1 cellular context compared by ENCODE assay signal in the genomic region with DNA sequence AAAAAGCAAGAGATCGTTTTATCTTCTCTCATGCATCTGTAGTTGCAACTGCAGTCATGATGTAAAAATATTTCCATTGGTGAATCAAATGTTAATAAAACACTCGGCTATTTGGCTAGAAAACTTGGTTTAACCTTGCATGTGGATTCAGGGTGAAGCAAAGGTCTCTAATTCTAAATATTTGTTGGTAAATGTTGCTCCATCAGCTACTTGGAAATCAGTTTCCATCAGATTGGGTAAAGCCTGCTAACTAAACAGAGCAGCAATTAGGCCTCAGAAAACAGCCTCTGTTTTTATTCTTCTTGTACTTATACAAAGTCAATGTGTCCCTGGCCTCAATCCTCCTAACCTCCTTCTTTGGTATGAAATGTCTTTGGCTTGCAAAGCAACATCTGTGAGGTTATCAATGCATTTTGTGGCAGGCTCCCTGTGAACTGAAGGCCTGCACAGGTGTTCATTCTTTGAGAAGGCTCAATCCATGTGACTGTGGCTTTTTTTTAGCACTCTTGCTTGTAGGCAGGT.
A peak's percentile ranks its signal among the peaks of the same experiment; 100 is the strongest.
TF ChIP-seq lines count a peak whose summit lies in the region.

No MANE protein-coding gene starts in this region.

TF ChIP-seq in HepG2, 621 proteins besides CTCF, POLR2A, EP300 and RAD21 (continued from another document):
- TF ChIP-seq, protein P1, sequence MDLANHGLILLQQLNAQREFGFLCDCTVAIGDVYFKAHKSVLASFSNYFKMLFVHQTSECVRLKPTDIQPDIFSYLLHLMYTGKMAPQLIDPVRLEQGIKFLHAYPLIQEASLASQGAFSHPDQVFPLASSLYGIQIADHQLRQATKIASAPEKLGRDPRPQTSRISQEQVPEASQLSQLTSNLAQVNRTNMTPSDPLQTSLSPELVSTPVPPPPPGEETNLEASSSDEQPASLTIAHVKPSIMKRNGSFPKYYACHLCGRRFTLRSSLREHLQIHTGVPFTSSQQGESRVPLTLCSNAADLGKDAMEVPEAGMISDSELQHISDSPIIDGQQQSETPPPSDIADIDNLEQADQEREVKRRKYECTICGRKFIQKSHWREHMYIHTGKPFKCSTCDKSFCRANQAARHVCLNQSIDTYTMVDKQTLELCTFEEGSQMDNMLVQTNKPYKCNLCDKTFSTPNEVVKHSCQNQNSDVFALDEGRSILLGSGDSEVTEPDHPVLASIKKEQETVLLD (CRISPR knock-in tag; IDR thresholded peaks at IDR 0.05; ENCODE audit: low read depth), result no peak
- no peak for TF ChIP-seq KDM6A (CRISPR knock-in tag; IDR thresholded peaks at IDR 0.05; ENCODE audit: low read depth)
- TF ChIP-seq HDAC2 (CRISPR knock-in tag; IDR thresholded peaks at IDR 0.05), result no peak
- no peak for TF ChIP-seq ZNF766 (CRISPR knock-in tag; IDR thresholded peaks at IDR 0.05; ENCODE audit: borderline replicate concordance)
- peak; percentile 50; the same call in 1 of the 2 replicates for TF ChIP-seq FOXA3 (CRISPR knock-in tag; IDR thresholded peaks at IDR 0.05)
- TF ChIP-seq ZNF772 (CRISPR knock-in tag; IDR thresholded peaks at IDR 0.05), result no peak
- TF ChIP-seq FOXP1 (IDR thresholded peaks at IDR 0.05), result no peak
- TF ChIP-seq FOXP1 (CRISPR knock-in tag; IDR thresholded peaks at IDR 0.05), result peak; percentile 38; the same call in 1 of the 2 replicates
- TF ChIP-seq NR2F6 (IDR thresholded peaks at IDR 0.05), result no peak; the same call in 1 of the 2 replicates
- TF ChIP-seq NR2F6 (CRISPR knock-in tag; IDR thresholded peaks at IDR 0.05), result no peak
- TF ChIP-seq ZNF891 (CRISPR knock-in tag; IDR thresholded peaks at IDR 0.05), result no peak
- TF ChIP-seq SIN3A (IDR thresholded peaks at IDR 0.05; ENCODE audit: borderline replicate concordance, low read depth, low read length), result no peak
- TF ChIP-seq HOXD1 (CRISPR knock-in tag; IDR thresholded peaks at IDR 0.05), result no peak
- TF ChIP-seq, protein P2, sequence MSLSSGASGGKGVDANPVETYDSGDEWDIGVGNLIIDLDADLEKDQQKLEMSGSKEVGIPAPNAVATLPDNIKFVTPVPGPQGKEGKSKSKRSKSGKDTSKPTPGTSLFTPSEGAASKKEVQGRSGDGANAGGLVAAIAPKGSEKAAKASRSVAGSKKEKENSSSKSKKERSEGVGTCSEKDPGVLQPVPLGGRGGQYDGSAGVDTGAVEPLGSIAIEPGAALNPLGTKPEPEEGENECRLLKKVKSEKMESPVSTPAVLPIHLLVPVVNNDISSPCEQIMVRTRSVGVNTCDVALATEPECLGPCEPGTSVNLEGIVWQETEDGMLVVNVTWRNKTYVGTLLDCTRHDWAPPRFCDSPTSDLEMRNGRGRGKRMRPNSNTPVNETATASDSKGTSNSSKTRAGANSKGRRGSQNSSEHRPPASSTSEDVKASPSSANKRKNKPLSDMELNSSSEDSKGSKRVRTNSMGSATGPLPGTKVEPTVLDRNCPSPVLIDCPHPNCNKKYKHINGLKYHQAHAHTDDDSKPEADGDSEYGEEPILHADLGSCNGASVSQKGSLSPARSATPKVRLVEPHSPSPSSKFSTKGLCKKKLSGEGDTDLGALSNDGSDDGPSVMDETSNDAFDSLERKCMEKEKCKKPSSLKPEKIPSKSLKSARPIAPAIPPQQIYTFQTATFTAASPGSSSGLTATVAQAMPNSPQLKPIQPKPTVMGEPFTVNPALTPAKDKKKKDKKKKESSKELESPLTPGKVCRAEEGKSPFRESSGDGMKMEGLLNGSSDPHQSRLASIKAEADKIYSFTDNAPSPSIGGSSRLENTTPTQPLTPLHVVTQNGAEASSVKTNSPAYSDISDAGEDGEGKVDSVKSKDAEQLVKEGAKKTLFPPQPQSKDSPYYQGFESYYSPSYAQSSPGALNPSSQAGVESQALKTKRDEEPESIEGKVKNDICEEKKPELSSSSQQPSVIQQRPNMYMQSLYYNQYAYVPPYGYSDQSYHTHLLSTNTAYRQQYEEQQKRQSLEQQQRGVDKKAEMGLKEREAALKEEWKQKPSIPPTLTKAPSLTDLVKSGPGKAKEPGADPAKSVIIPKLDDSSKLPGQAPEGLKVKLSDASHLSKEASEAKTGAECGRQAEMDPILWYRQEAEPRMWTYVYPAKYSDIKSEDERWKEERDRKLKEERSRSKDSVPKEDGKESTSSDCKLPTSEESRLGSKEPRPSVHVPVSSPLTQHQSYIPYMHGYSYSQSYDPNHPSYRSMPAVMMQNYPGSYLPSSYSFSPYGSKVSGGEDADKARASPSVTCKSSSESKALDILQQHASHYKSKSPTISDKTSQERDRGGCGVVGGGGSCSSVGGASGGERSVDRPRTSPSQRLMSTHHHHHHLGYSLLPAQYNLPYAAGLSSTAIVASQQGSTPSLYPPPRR (CRISPR knock-in tag; IDR thresholded peaks at IDR 0.05; ENCODE audit: borderline replicate concordance), result 0 out of 2 replicates have a peak, but pooled peaks have one; percentile 15
- peak; percentile 83 for TF ChIP-seq NCOA2 (CRISPR knock-in tag; IDR thresholded peaks at IDR 0.05)
- TF ChIP-seq RARA (CRISPR knock-in tag; IDR thresholded peaks at IDR 0.05), result peak; percentile 33; the same call in 1 of the 2 replicates
- TF ChIP-seq, protein P3, sequence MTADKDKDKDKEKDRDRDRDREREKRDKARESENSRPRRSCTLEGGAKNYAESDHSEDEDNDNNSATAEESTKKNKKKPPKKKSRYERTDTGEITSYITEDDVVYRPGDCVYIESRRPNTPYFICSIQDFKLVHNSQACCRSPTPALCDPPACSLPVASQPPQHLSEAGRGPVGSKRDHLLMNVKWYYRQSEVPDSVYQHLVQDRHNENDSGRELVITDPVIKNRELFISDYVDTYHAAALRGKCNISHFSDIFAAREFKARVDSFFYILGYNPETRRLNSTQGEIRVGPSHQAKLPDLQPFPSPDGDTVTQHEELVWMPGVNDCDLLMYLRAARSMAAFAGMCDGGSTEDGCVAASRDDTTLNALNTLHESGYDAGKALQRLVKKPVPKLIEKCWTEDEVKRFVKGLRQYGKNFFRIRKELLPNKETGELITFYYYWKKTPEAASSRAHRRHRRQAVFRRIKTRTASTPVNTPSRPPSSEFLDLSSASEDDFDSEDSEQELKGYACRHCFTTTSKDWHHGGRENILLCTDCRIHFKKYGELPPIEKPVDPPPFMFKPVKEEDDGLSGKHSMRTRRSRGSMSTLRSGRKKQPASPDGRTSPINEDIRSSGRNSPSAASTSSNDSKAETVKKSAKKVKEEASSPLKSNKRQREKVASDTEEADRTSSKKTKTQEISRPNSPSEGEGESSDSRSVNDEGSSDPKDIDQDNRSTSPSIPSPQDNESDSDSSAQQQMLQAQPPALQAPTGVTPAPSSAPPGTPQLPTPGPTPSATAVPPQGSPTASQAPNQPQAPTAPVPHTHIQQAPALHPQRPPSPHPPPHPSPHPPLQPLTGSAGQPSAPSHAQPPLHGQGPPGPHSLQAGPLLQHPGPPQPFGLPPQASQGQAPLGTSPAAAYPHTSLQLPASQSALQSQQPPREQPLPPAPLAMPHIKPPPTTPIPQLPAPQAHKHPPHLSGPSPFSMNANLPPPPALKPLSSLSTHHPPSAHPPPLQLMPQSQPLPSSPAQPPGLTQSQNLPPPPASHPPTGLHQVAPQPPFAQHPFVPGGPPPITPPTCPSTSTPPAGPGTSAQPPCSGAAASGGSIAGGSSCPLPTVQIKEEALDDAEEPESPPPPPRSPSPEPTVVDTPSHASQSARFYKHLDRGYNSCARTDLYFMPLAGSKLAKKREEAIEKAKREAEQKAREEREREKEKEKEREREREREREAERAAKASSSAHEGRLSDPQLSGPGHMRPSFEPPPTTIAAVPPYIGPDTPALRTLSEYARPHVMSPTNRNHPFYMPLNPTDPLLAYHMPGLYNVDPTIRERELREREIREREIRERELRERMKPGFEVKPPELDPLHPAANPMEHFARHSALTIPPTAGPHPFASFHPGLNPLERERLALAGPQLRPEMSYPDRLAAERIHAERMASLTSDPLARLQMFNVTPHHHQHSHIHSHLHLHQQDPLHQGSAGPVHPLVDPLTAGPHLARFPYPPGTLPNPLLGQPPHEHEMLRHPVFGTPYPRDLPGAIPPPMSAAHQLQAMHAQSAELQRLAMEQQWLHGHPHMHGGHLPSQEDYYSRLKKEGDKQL (CRISPR knock-in tag; IDR thresholded peaks at IDR 0.05; ENCODE audit: low read depth), result 0 out of 2 replicates have a peak, but pooled peaks have one; percentile 43
- no peak for TF ChIP-seq SNAPC2 (CRISPR knock-in tag; IDR thresholded peaks at IDR 0.05)
- TF ChIP-seq, protein P4, sequence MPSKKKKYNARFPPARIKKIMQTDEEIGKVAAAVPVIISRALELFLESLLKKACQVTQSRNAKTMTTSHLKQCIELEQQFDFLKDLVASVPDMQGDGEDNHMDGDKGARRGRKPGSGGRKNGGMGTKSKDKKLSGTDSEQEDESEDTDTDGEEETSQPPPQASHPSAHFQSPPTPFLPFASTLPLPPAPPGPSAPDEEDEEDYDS (CRISPR knock-in tag; IDR thresholded peaks at IDR 0.05), result no peak
- TF ChIP-seq ZNF883 (CRISPR knock-in tag; IDR thresholded peaks at IDR 0.05; ENCODE audit: not compliant biosample characterization), result no peak
- TF ChIP-seq, protein P5, sequence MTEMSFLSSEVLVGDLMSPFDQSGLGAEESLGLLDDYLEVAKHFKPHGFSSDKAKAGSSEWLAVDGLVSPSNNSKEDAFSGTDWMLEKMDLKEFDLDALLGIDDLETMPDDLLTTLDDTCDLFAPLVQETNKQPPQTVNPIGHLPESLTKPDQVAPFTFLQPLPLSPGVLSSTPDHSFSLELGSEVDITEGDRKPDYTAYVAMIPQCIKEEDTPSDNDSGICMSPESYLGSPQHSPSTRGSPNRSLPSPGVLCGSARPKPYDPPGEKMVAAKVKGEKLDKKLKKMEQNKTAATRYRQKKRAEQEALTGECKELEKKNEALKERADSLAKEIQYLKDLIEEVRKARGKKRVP (CRISPR knock-in tag; IDR thresholded peaks at IDR 0.05), result 0 out of 4 replicates have a peak, but pooled peaks of 1 of the 2 experiments have one; percentile 22
- no peak for TF ChIP-seq ZNF841 (CRISPR knock-in tag; IDR thresholded peaks at IDR 0.05; ENCODE audit: borderline replicate concordance)
- TF ChIP-seq NFKB2 (CRISPR knock-in tag; IDR thresholded peaks at IDR 0.05; ENCODE audit: borderline replicate concordance), result no peak
- TF ChIP-seq TBX2 (CRISPR knock-in tag; IDR thresholded peaks at IDR 0.05; ENCODE audit: borderline replicate concordance), result no peak
- peak; percentile 52; the same call in 1 of the 2 replicates for TF ChIP-seq CEBPB (IDR thresholded peaks at IDR 0.05; ENCODE audit: borderline replicate concordance, low read depth, low read length)
- TF ChIP-seq, protein P6, sequence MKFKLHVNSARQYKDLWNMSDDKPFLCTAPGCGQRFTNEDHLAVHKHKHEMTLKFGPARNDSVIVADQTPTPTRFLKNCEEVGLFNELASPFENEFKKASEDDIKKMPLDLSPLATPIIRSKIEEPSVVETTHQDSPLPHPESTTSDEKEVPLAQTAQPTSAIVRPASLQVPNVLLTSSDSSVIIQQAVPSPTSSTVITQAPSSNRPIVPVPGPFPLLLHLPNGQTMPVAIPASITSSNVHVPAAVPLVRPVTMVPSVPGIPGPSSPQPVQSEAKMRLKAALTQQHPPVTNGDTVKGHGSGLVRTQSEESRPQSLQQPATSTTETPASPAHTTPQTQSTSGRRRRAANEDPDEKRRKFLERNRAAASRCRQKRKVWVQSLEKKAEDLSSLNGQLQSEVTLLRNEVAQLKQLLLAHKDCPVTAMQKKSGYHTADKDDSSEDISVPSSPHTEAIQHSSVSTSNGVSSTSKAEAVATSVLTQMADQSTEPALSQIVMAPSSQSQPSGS (CRISPR knock-in tag; IDR thresholded peaks at IDR 0.05), result 0 out of 2 replicates have a peak, but pooled peaks have one; percentile 11
- no peak for TF ChIP-seq SOX13 (IDR thresholded peaks at IDR 0.05)
- peak in 1 of 2 experiments; percentile 67; a peak in 1 of 4 replicates for TF ChIP-seq SOX13 (CRISPR knock-in tag; conservative IDR thresholded peaks at IDR 0.05 in 1 of 2, IDR thresholded peaks at IDR 0.05 in 1 of 2)
- no peak for TF ChIP-seq ZNF782 (CRISPR knock-in tag; IDR thresholded peaks at IDR 0.05; ENCODE audit: borderline replicate concordance)
- TF ChIP-seq NFKBIZ (CRISPR knock-in tag; IDR thresholded peaks at IDR 0.05), result no peak
- TF ChIP-seq ZFY (CRISPR knock-in tag; IDR thresholded peaks at IDR 0.05), result peak; percentile 46; the same call in 1 of the 2 replicates
- no peak for TF ChIP-seq TCF7L2 (IDR thresholded peaks at IDR 0.05; ENCODE audit: low read depth, low read length)
- TF ChIP-seq, protein P7, sequence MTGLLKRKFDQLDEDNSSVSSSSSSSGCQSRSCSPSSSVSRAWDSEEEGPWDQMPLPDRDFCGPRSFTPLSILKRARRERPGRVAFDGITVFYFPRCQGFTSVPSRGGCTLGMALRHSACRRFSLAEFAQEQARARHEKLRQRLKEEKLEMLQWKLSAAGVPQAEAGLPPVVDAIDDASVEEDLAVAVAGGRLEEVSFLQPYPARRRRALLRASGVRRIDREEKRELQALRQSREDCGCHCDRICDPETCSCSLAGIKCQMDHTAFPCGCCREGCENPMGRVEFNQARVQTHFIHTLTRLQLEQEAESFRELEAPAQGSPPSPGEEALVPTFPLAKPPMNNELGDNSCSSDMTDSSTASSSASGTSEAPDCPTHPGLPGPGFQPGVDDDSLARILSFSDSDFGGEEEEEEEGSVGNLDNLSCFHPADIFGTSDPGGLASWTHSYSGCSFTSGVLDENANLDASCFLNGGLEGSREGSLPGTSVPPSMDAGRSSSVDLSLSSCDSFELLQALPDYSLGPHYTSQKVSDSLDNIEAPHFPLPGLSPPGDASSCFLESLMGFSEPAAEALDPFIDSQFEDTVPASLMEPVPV (CRISPR knock-in tag; IDR thresholded peaks at IDR 0.05), result no peak
- TF ChIP-seq FOXA1 (IDR thresholded peaks at IDR 0.05), result no peak
- peak; percentile 24; the same call in 1 of the 2 replicates for TF ChIP-seq FOXA1 (CRISPR knock-in tag; IDR thresholded peaks at IDR 0.05)
- TF ChIP-seq SIX4 (CRISPR knock-in tag; IDR thresholded peaks at IDR 0.05), result no peak
- no peak for TF ChIP-seq PLRG1 (conservative IDR thresholded peaks at IDR 0.05)
- TF ChIP-seq ZMYM3 (CRISPR knock-in tag; IDR thresholded peaks at IDR 0.05), result no peak
- 0 out of 2 replicates have a peak, but pooled peaks have one; percentile 27 for TF ChIP-seq NR2C2 (CRISPR knock-in tag; IDR thresholded peaks at IDR 0.05; ENCODE audit: borderline replicate concordance)
